8 cellular contexts compared by ENCODE assay signal in the genomic region with DNA sequence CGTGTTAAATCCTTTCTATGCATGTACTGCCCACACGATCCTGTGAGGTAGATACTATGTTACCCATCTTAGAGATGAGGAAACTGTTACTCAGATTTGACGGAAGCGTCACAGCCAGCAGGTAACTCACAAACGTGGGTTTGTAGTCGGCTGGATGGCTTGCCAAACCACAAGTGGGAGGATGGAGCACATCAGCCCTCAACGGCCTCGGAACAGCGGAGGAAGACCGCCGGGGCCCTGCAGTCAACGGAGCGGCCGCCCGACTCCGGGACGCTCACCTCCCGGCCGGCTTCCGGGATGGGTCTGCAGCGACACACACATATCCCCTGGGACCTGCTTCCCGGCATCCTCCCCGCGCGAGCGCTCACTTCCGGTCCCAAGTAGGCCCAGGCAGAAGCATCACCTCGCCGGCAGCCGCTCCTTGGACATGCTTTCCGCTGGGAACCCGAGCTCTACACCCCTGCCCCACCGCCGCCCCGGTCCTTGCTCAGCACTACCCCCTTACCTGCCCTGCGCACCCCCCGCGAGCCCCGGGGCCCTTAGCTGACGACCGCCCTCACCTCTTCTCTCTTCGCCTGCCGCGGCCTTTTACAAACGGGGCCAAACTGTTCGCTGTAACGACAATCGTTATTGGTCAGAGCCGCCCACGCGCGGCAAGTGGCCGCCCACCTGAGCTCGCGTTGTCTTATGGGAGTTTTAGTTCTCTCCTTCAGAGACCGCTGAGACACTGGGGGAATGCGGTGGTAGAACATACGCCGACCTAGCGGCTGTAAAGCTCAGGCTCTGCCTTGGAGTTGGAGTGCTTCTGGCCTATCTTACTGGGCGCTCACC. TPM values are rescaled to one million over a fixed set of nuclear protein-coding genes. Genes with fewer than 3 reads are reported as not detected.
DNase-seq lines count a peak whose midpoint lies in the region; ATAC-seq and TF ChIP-seq lines count a peak whose summit lies in the region.

A gene (minus strand): TSS at position 607 of the 831 bp plus-strand sequence. CDS start 9,034 bp downstream, outside the sequence.

- H3K79me1 ChIP-seq in H9 (ENCODE audit: insufficient read depth, low read depth, low read length, poor library complexity, severe bottlenecking), result no peaks in the 10 kb centered on the region

- no peak within 1 kb of the TSS for H3K56ac ChIP-seq in H9 (ENCODE audit: insufficient read length, low read depth, low read length)

- no peaks in the 10 kb centered on the region for H3K23me2 ChIP-seq in H9 (ENCODE audit: insufficient read length, low read depth, low read length, poor library complexity, severe bottlenecking)

- H3K4me2 ChIP-seq in H9 (ENCODE audit: insufficient read depth, insufficient read length, low read length), result peak within 1 kb of the TSS; percentile 63

- no peak within 1 kb of the TSS for H3T11ph ChIP-seq in H9 (ENCODE audit: low read length)

- no peaks in the 10 kb centered on the region for H3K36me3 ChIP-seq in MG63

- H2BK120ac ChIP-seq in H9 (ENCODE audit: low read depth, low read length, poor library complexity, severe bottlenecking), result no peak within 1 kb of the TSS

- TF ChIP-seq CTCF in H9 (conservative IDR thresholded peaks at IDR 0.05) (peak; percentile 34; the same call in 1 of the 3 replicates), fibroblast of the aortic adventitia (IDR thresholded peaks at IDR 0.05; ENCODE audit: insufficient read depth, low read length) (peak; percentile 29), nephron progenitor cell (IDR thresholded peaks at IDR 0.05) (no peak)

- H2BK15ac ChIP-seq in H9 (ENCODE audit: low read depth, low read length), result no peak within 1 kb of the TSS

- peak; percentile 90 for ATAC-seq in stimulated activated naive CD8-positive, alpha-beta T cell treated with anti-CD3 and anti-CD28 coated beads, Interleukin-15, amount 100 ng/mL, for 72 hours

- no peak within 1 kb of the TSS for H2AFZ ChIP-seq in H9 (ENCODE audit: low read length)

- no peaks in the 10 kb centered on the region for H3K4me1 ChIP-seq in H9 (ENCODE audit: insufficient read depth, low read length)

- no peaks in the 10 kb centered on the region for H3K27me3 Mint-ChIP-seq in H9 (ENCODE audit: low read depth)
- peaks cover 4% of the 10 kb centered on the region for H3K27me3 Mint-ChIP-seq in nephron progenitor cell (ENCODE audit: low read depth, poor library complexity)
- H3K27me3 Mint-ChIP-seq in stimulated activated naive CD8-positive, alpha-beta T cell treated with anti-CD3 and anti-CD28 coated beads, Interleukin-15, amount 100 ng/mL, for 72 hours, result no peaks in the 10 kb centered on the region

- H4K91ac ChIP-seq in H9 (ENCODE audit: insufficient read length, low read depth, low read length), result no peak within 1 kb of the TSS

- H2BK5ac ChIP-seq in H9 (ENCODE audit: insufficient read length, low read length), result no peak within 1 kb of the TSS

- H2BK12ac ChIP-seq in H9 (ENCODE audit: insufficient read length, low read depth, low read length), result no peak within 1 kb of the TSS

- no peak within 1 kb of the TSS for H3K27ac ChIP-seq in H9 (ENCODE audit: insufficient read length, low read depth, low read length)

- H3K4ac ChIP-seq in H9 (ENCODE audit: low read depth, low read length), result no peak within 1 kb of the TSS

- H3K79me2 ChIP-seq in H9 (ENCODE audit: insufficient read depth, low read length), result no peaks in the 10 kb centered on the region

- no peaks in the 10 kb centered on the region for H4K20me1 ChIP-seq in H9 (ENCODE audit: control insufficient read depth, insufficient read depth, insufficient read length)

- no peak within 1 kb of the TSS for H2BK20ac ChIP-seq in H9 (ENCODE audit: low read depth, low read length, poor library complexity, severe bottlenecking)

- peak within 1 kb of the TSS; percentile 77 for H3K9ac ChIP-seq in H9 (ENCODE audit: extremely low read depth, insufficient read length, low read length)

- H3K4me3 Mint-ChIP-seq in H9, result peak within 1 kb of the TSS; percentile 92 to 95
- H3K4me3 Mint-ChIP-seq in nephron progenitor cell, result peak within 1 kb of the TSS; percentile 92
- peak within 1 kb of the TSS; percentile 85 to 86 for H3K4me3 Mint-ChIP-seq in stimulated activated naive CD8-positive, alpha-beta T cell treated with anti-CD3 and anti-CD28 coated beads, Interleukin-15, amount 100 ng/mL, for 72 hours

- H2AK5ac ChIP-seq in H9 (ENCODE audit: insufficient read length, low read length), result no peak within 1 kb of the TSS

- H4K8ac ChIP-seq in H9 (replicated peaks; ENCODE audit: insufficient read length, low read depth, low read length), result no peak within 1 kb of the TSS

- H3K18ac ChIP-seq in H9 (ENCODE audit: insufficient read length, low read depth, low read length), result peak within 1 kb of the TSS; percentile 93

- no peak within 1 kb of the TSS for H3K23ac ChIP-seq in H9 (ENCODE audit: insufficient read length, low read depth, low read length)

- H3K27ac Mint-ChIP-seq in H9, result peak within 1 kb of the TSS; percentile 95 to 99 (median 97)
- H3K27ac Mint-ChIP-seq in nephron progenitor cell, result peak within 1 kb of the TSS; percentile 100
- H3K27ac Mint-ChIP-seq in stimulated activated naive CD8-positive, alpha-beta T cell treated with anti-CD3 and anti-CD28 coated beads, Interleukin-15, amount 100 ng/mL, for 72 hours, result peak within 1 kb of the TSS; percentile 99

- H3K36me3 Mint-ChIP-seq in H9 (ENCODE audit: insufficient read depth in 1 of 3, low read depth in 3 of 3) (peaks cover 0 to 5% (median 0%) of the 10 kb centered on the region in 3 experiments; a peak in 1 of 7 replicates), nephron progenitor cell (ENCODE audit: low read depth) (no peaks in the 10 kb centered on the region)

- H3K9me3 ChIP-seq in H9 (ENCODE audit: control insufficient read depth, low read depth, low read length) (no peaks in the 10 kb centered on the region), MG63 (no peaks in the 10 kb centered on the region)

- peak; percentile 98 for DNase-seq in G401 (ENCODE audit: low spot score)
- peak; percentile 97 for DNase-seq in H9
- peak; percentile 96 for DNase-seq in MG63
- DNase-seq in SHP77 treated with DMSO at 0.1 percent for 48 hours (lab: John Stamatoyannopoulos, UW), result peak; percentile 95
- DNase-seq in activated effector memory CD4-positive, alpha-beta T cell treated with anti-CD3 and anti-CD28 coated beads, Interleukin-2, amount 50 U/mL, for 16 hours, result peak; percentile 98
- peak; percentile 98 for DNase-seq in fibroblast of the aortic adventitia (ENCODE audit: low read depth)
- DNase-seq in nephron progenitor cell, result peak; percentile 88
- DNase-seq in stimulated activated naive CD8-positive, alpha-beta T cell treated with anti-CD3 and anti-CD28 coated beads, Interleukin-15, amount 100 ng/mL, for 72 hours, result peak; percentile 97 to 98

- H3K4me3 ChIP-seq in MG63 (peak within 1 kb of the TSS; percentile 73), fibroblast of the aortic adventitia (ENCODE audit: low read depth, low read length) (peak within 1 kb of the TSS; percentile 91)

- WGBS in H9 (ENCODE audit: extremely low coverage, insufficient read length, low lambda C conversion rate), result no CpG with 5 or more reads among the region's 61 CpGs

- H3K27me3 ChIP-seq in H9 (ENCODE audit: insufficient read depth, low read length) (no peaks in the 10 kb centered on the region), MG63 (no peaks in the 10 kb centered on the region)

- no peak within 1 kb of the TSS for H4K5ac ChIP-seq in H9 (ENCODE audit: insufficient read length, low read depth, low read length)

- peak within 1 kb of the TSS; percentile 90; the same call in 1 of the 2 replicates for H3K14ac ChIP-seq in H9 (ENCODE audit: insufficient read depth, low read length)

- H3K9me3 Mint-ChIP-seq in H9 (no peaks in the 10 kb centered on the region), nephron progenitor cell (no peaks in the 10 kb centered on the region)
- no peaks in the 10 kb centered on the region for H3K9me3 Mint-ChIP-seq in stimulated activated naive CD8-positive, alpha-beta T cell treated with anti-CD3 and anti-CD28 coated beads, Interleukin-15, amount 100 ng/mL, for 72 hours

- in situ Hi-C loops in G401 (cut with HindIII; ENCODE audit: low sequenced_read_pairs), result no loop called here

- H3K4me1 Mint-ChIP-seq in H9 (peaks cover 9 to 12% of the 10 kb centered on the region in 2 experiments; a peak in 3 of 4 replicates), nephron progenitor cell (peaks cover 17% of the 10 kb centered on the region)
- peaks cover 29% of the 10 kb centered on the region for H3K4me1 Mint-ChIP-seq in stimulated activated naive CD8-positive, alpha-beta T cell treated with anti-CD3 and anti-CD28 coated beads, Interleukin-15, amount 100 ng/mL, for 72 hours

RNA-seq across cellular contexts. Expression of the gene that starts here (rescaled TPM):
- total RNA-seq in G401 (2014; rRNA removed; shearing (Covaris generic)), result 5.3 and 6.8 TPM in 2 replicates
- total RNA-seq in H9 (2021), result 14.8 and 19.0 TPM in 2 replicates
- total RNA-seq in MG63 (2014; rRNA removed; shearing (Covaris generic); ENCODE audit: low replicate concordance), result 5.4 and 16.7 TPM in 2 replicates
- total RNA-seq in fibroblast of the aortic adventitia (ENCODE audit: low replicate concordance), result 12.8 and 26.9 TPM in 2 replicates
